In genomic region chr19:44304659-44305193, GRCh38 we compare ENCODE assay signal across 8 cellular contexts. TPM values are rescaled to one million over a fixed set of nuclear protein-coding genes. Genes with fewer than 3 reads are reported as not detected.
DNase-seq lines count a peak whose midpoint lies in the region; ATAC-seq and TF ChIP-seq lines count a peak whose summit lies in the region.

Gene ZNF235 (minus strand): TSS chr19:44305025. CDS start chr19:44303404, 1,621 bp downstream.

- H3K36me3 ChIP-seq in Peyer's patch (peaks cover 0 to 27% (median 0%) of the 10 kb centered on the region in 3 donors), fibroblast of lung (ENCODE audit: control insufficient read depth, insufficient read depth, low read length) (no peaks in the 10 kb centered on the region)

- peaks cover 20% of the 10 kb centered on the region for H3K4me1 Mint-ChIP-seq in activated T-helper 1 cell treated with anti-CD3 and anti-CD28 coated beads, Interleukin-12 subunit alpha, Interleukin-12 subunit beta, Interleukin-2, Interleukin-4 antibody, amounts not matched to agents 30 ng/mL and 10 ng/mL and 1 ng/mL, durations not matched to agents 14 hours and 24 hours and 36 hours (ENCODE audit: low read depth)
- peaks cover 4 to 25% (median 12%) of the 10 kb centered on the region in 3 donors for H3K4me1 Mint-ChIP-seq in naive B cell
- peaks cover 10% of the 10 kb centered on the region for H3K4me1 Mint-ChIP-seq in stimulated activated effector memory CD8-positive, alpha-beta T cell treated with anti-CD3 and anti-CD28 coated beads, Interleukin-12 subunit alpha, Interleukin-12 subunit beta, amount 100 ng/mL, for 72 hours

- H3K27me3 ChIP-seq in Peyer's patch (no peaks in the 10 kb centered on the region), fibroblast of lung (ENCODE audit: control insufficient read depth, insufficient read depth, low read length) (no peaks in the 10 kb centered on the region)

- H3K79me2 ChIP-seq in fibroblast of lung (ENCODE audit: control insufficient read depth, insufficient read depth, low read length): no peaks in the 10 kb centered on the region

- H3K27ac Mint-ChIP-seq in activated T-helper 1 cell treated with anti-CD3 and anti-CD28 coated beads, Interleukin-12 subunit alpha, Interleukin-12 subunit beta, Interleukin-2, Interleukin-4 antibody, amounts not matched to agents 30 ng/mL and 10 ng/mL and 1 ng/mL, durations not matched to agents 14 hours and 24 hours and 36 hours: peak within 1 kb of the TSS; percentile 34
- peak within 1 kb of the TSS; percentile 49 to 87 (median 76) for H3K27ac Mint-ChIP-seq in naive B cell
- H3K27ac Mint-ChIP-seq in stimulated activated effector memory CD8-positive, alpha-beta T cell treated with anti-CD3 and anti-CD28 coated beads, Interleukin-12 subunit alpha, Interleukin-12 subunit beta, amount 100 ng/mL, for 72 hours: peak within 1 kb of the TSS; percentile 85

- peak within 1 kb of the TSS; percentile 90 for H3K4me3 Mint-ChIP-seq in activated T-helper 1 cell treated with anti-CD3 and anti-CD28 coated beads, Interleukin-12 subunit alpha, Interleukin-12 subunit beta, Interleukin-2, Interleukin-4 antibody, amounts not matched to agents 30 ng/mL and 10 ng/mL and 1 ng/mL, durations not matched to agents 14 hours and 24 hours and 36 hours
- peak within 1 kb of the TSS; percentile 87 to 98 (median 94) for H3K4me3 Mint-ChIP-seq in naive B cell
- H3K4me3 Mint-ChIP-seq in stimulated activated effector memory CD8-positive, alpha-beta T cell treated with anti-CD3 and anti-CD28 coated beads, Interleukin-12 subunit alpha, Interleukin-12 subunit beta, amount 100 ng/mL, for 72 hours: peak within 1 kb of the TSS; percentile 81

- H3K4me3 ChIP-seq in Peyer's patch (peak within 1 kb of the TSS; percentile 53 to 94 (median 72)), fibroblast of lung (replicated peaks in 1 of 4; ENCODE audit: control extremely low read depth in 1 of 4, insufficient read depth in 1 of 4, low read depth in 3 of 4, low read length in 4 of 4) (peak within 1 kb of the TSS; percentile 48 to 97 (median 74))

- H3K4me2 ChIP-seq in fibroblast of lung (ENCODE audit: extremely low read depth, insufficient read depth, low read length): peak within 1 kb of the TSS; percentile 83

- H3K4me1 ChIP-seq in Peyer's patch (peaks cover 0 to 10% (median 0%) of the 10 kb centered on the region in 4 donors), fibroblast of lung (ENCODE audit: control insufficient read depth, extremely low read depth, insufficient read depth, low read length) (peaks cover 4% of the 10 kb centered on the region)

- peaks cover 33% of the 10 kb centered on the region for H3K9me3 Mint-ChIP-seq in activated T-helper 1 cell treated with anti-CD3 and anti-CD28 coated beads, Interleukin-12 subunit alpha, Interleukin-12 subunit beta, Interleukin-2, Interleukin-4 antibody, amounts not matched to agents 30 ng/mL and 10 ng/mL and 1 ng/mL, durations not matched to agents 14 hours and 24 hours and 36 hours
- peaks cover 3 to 17% (median 6%) of the 10 kb centered on the region in 7 donors for H3K9me3 Mint-ChIP-seq in naive B cell
- H3K9me3 Mint-ChIP-seq in stimulated activated effector memory CD8-positive, alpha-beta T cell treated with anti-CD3 and anti-CD28 coated beads, Interleukin-12 subunit alpha, Interleukin-12 subunit beta, amount 100 ng/mL, for 72 hours: peaks cover 8% of the 10 kb centered on the region

- H3K27me3 Mint-ChIP-seq in activated T-helper 1 cell treated with anti-CD3 and anti-CD28 coated beads, Interleukin-12 subunit alpha, Interleukin-12 subunit beta, Interleukin-2, Interleukin-4 antibody, amounts not matched to agents 30 ng/mL and 10 ng/mL and 1 ng/mL, durations not matched to agents 14 hours and 24 hours and 36 hours (ENCODE audit: insufficient read depth): no peaks in the 10 kb centered on the region
- H3K27me3 Mint-ChIP-seq in naive B cell: peaks cover 8 to 10% (median 9%) of the 10 kb centered on the region in 3 donors

- DNase-seq in DMS153 (lab: John Stamatoyannopoulos, UW) (peak; percentile 89), KBM-7 (peak; percentile 93), Peyer's patch (peak; percentile 83 to 95 (median 85)), fibroblast of lung (ENCODE audit: low read depth in 2 of 2) (peak; percentile 98 to 99), naive B cell (peak; percentile 62)
- DNase-seq in activated T-helper 1 cell treated with anti-CD3 and anti-CD28 coated beads, Interleukin-12 subunit alpha, Interleukin-12 subunit beta, Interleukin-2, Interleukin-4 antibody, amounts not matched to agents 30 ng/mL and 10 ng/mL and 1 ng/mL, durations not matched to agents 14 hours and 24 hours and 36 hours (ENCODE audit: low spot score): peak; percentile 60
- DNase-seq in stimulated activated effector memory CD8-positive, alpha-beta T cell treated with anti-CD3 and anti-CD28 coated beads, Interleukin-12 subunit alpha, Interleukin-12 subunit beta, amount 100 ng/mL, for 72 hours (ENCODE audit: low spot score in 2 of 2): peak; percentile 50 to 86

- H3K27ac ChIP-seq in Peyer's patch: peak within 1 kb of the TSS; percentile 59 to 79 (median 77)
- peak within 1 kb of the TSS; percentile 61 for H3K27ac ChIP-seq in fibroblast of lung (ENCODE audit: insufficient read depth, low read length)

- in situ Hi-C loops in KBM-7 (cut with MboI; ENCODE audit: low pct_unique_long_range_greater_than_20kb, low sequenced_read_pairs): no loop called here

- H4K20me1 ChIP-seq in fibroblast of lung (ENCODE audit: control insufficient read depth, extremely low read depth, insufficient read depth, low read length): no peaks in the 10 kb centered on the region

- H2AFZ ChIP-seq in fibroblast of lung (ENCODE audit: low read length): peak within 1 kb of the TSS; percentile 98

- intact Hi-C loops in activated T-helper 1 cell treated with anti-CD3 and anti-CD28 coated beads, Interleukin-12 subunit alpha, Interleukin-12 subunit beta, Interleukin-2, Interleukin-4 antibody, amounts not matched to agents 30 ng/mL and 10 ng/mL and 1 ng/mL, durations not matched to agents 14 hours and 24 hours and 36 hours (cut with micrococcal nuclease): loop anchor here (1.0 to 2.0 kb wide), 7 partner anchors 92 to 302 kb away; partner anchors contain the start of genes ZNF180, ZNF224, ZNF225 and ZNF226

- TF ChIP-seq POLR2A in Peyer's patch (IDR thresholded peaks at IDR 0.05): peak; percentile 23 to 31

- H3K9me3 ChIP-seq in Peyer's patch (peaks cover 0 to 5% (median 0%) of the 10 kb centered on the region in 4 donors), fibroblast of lung (ENCODE audit: control insufficient read depth, insufficient read depth, low read depth, low read length) (no peaks in the 10 kb centered on the region)

- ATAC-seq in GM21576 (IDR thresholded peaks at IDR 0.05; ENCODE audit: unreplicated experiment): peak; percentile 87
- ATAC-seq in naive B cell (ENCODE audit: low read depth in 2 of 2): peak; percentile 98 to 99
- ATAC-seq in stimulated activated effector memory CD8-positive, alpha-beta T cell treated with anti-CD3 and anti-CD28 coated beads, Interleukin-12 subunit alpha, Interleukin-12 subunit beta, amount 100 ng/mL, for 72 hours: peak; percentile 95

- peaks cover 18% of the 10 kb centered on the region for H3K36me3 Mint-ChIP-seq in activated T-helper 1 cell treated with anti-CD3 and anti-CD28 coated beads, Interleukin-12 subunit alpha, Interleukin-12 subunit beta, Interleukin-2, Interleukin-4 antibody, amounts not matched to agents 30 ng/mL and 10 ng/mL and 1 ng/mL, durations not matched to agents 14 hours and 24 hours and 36 hours (ENCODE audit: low read depth)
- H3K36me3 Mint-ChIP-seq in naive B cell: peaks cover 11 to 21% of the 10 kb centered on the region in 2 donors
- peaks cover 28% of the 10 kb centered on the region for H3K36me3 Mint-ChIP-seq in stimulated activated effector memory CD8-positive, alpha-beta T cell treated with anti-CD3 and anti-CD28 coated beads, Interleukin-12 subunit alpha, Interleukin-12 subunit beta, amount 100 ng/mL, for 72 hours

- peak within 1 kb of the TSS; percentile 68 for H3K9ac ChIP-seq in fibroblast of lung (ENCODE audit: insufficient read depth, low read length)

- TF ChIP-seq CTCF in Peyer's patch (IDR thresholded peaks at IDR 0.05): no peak
- TF ChIP-seq CTCF in fibroblast of lung (conservative IDR thresholded peaks at IDR 0.05 in 1 of 2, IDR thresholded peaks at IDR 0.05 in 1 of 2; ENCODE audit: low read depth in 1 of 2, low read length in 2 of 2): no peak

RNA-seq across cellular contexts. Expression of gene ZNF235, which starts in this region (rescaled TPM):
- total RNA-seq in Peyer's patch (10 to 100 TPM in 1 of 4 donors, 1 to 10 TPM in 3; 7.4 to 11.0 (median 9.3) TPM), fibroblast of lung (2.8 and 5.8 TPM in 2 replicates)
- 3.8 and 4.7 TPM in 2 replicates for total RNA-seq in activated T-helper 1 cell treated with anti-CD3 and anti-CD28 coated beads, Interleukin-12 subunit alpha, Interleukin-12 subunit beta, Interleukin-2, Interleukin-4 antibody, amounts not matched to agents 30 ng/mL and 10 ng/mL and 1 ng/mL, durations not matched to agents 14 hours and 24 hours and 36 hours
- polyA plus RNA-seq in fibroblast of lung (1.7 and 2.9 TPM in 2 replicates), naive B cell (ENCODE audit: low read depth in 6 of 6) (1 to 10 TPM in 5 of 6 donors, not detected in 1; 2.5 to 7.3 (median 4.3) TPM)
- 1.4 and 2.4 TPM in 2 replicates for polyA plus RNA-seq in fibroblast of lung (2012)
- polyA minus RNA-seq in fibroblast of lung (ENCODE audit: low replicate concordance): 0.22 and 1.3 TPM in 2 replicates

Comparison
In these comparisons a context has a peak if more than half of its experiments do, and no peak if none do; other contexts are left out.
1. Peak in every context shown above with its lines: DNase-seq, ATAC-seq, H3K4me3 ChIP-seq and H3K27ac ChIP-seq.
2. H3K27ac Mint-ChIP-seq: peak in every context shown above with its lines; median percentile 85 in stimulated activated effector memory CD8-positive, alpha-beta T cell treated with anti-CD3 and anti-CD28 coated beads, Interleukin-12 subunit alpha, Interleukin-12 subunit beta, amount 100 ng/mL, for 72 hours; 76 in naive B cell; 34 in activated T-helper 1 cell treated with anti-CD3 and anti-CD28 coated beads, Interleukin-12 subunit alpha, Interleukin-12 subunit beta, Interleukin-2, Interleukin-4 antibody, amounts not matched to agents 30 ng/mL and 10 ng/mL and 1 ng/mL, durations not matched to agents 14 hours and 24 hours and 36 hours.